ENCODE assay signal across 27 cellular contexts in genomic region chr3:64824281-64824980, GRCh38.
DNase-seq lines count a peak whose midpoint lies in the region; ATAC-seq, FAIRE-seq and TF ChIP-seq lines count a peak whose summit lies in the region.
"Had no signal": no experiment of that assay in that cellular context is flagged by ENCODE, and none has a peak within 500 bp of the region (broad histone marks: within the 10 kb centered on the region; RNA-seq: fewer than 3 reads in every experiment).

No MANE protein-coding gene starts in this region.

- H3K4me3 Mint-ChIP-seq in activated T-cell treated with anti-CD3 and anti-CD28 coated beads, Interleukin-2, amount 50 U/mL, for 72 hours = no peak overlapping the region
- H3K4me3 Mint-ChIP-seq: B cell, nephron progenitor cell, WTC11 had no signal

- POLR2A ChIA-PET in HepG2 (lab: Yijun Ruan, JAX) = no interaction called here

- H3K9ac ChIP-seq in liver (ENCODE audit: low read depth in 1 of 2, low read length in 2 of 2) (no peak overlapping the region), HepG2 (ENCODE audit: insufficient read depth, low read depth, low read length) (no peak overlapping the region)

- H4K20me1 ChIP-seq in HepG2 (ENCODE audit: insufficient read depth, low read length) = no peaks in the 10 kb centered on the region

- TF ChIP-seq EP300 in HepG2 (IDR thresholded peaks at IDR 0.05; ENCODE audit: low read depth in 2 of 2, low read length in 2 of 2) (no peak), HepG2 (CRISPR knock-in tag; IDR thresholded peaks at IDR 0.05; ENCODE audit: borderline replicate concordance) (no peak)

- H3K4me1 Mint-ChIP-seq in activated T-cell treated with anti-CD3 and anti-CD28 coated beads, Interleukin-2, amount 50 U/mL, for 72 hours (ENCODE audit: low read depth) = no peaks in the 10 kb centered on the region
- H3K4me1 Mint-ChIP-seq: B cell had no signal

- H3K36me3 Mint-ChIP-seq in activated T-cell treated with anti-CD3 and anti-CD28 coated beads, Interleukin-2, amount 50 U/mL, for 72 hours (ENCODE audit: insufficient read depth in 2 of 2) = no peaks in the 10 kb centered on the region
- H3K36me3 Mint-ChIP-seq: WTC11 had no signal

- intact Hi-C loops in HepG2 (cut with micrococcal nuclease; ENCODE audit: unreplicated experiment) = no loop called here

- no peaks in the 10 kb centered on the region for H3K27me3 Mint-ChIP-seq in activated T-cell treated with anti-CD3 and anti-CD28 coated beads, Interleukin-2, amount 50 U/mL, for 72 hours (ENCODE audit: low read depth)
- H3K27me3 Mint-ChIP-seq: B cell had no signal

- no peak for FAIRE-seq in HepG2 (lab: Jason Lieb, UNC)
- FAIRE-seq: GM12891, GM19239, keratinocyte had no signal

- H3K36me3 ChIP-seq in liver (ENCODE audit: control insufficient read depth in 4 of 4, insufficient read depth in 3 of 4, low read depth in 1 of 4, low read length in 3 of 4) (no peaks in the 10 kb centered on the region), HepG2 (replicated peaks in 1 of 2; ENCODE audit: control insufficient read depth in 1 of 2, insufficient read depth in 2 of 2, low read length in 2 of 2) (no peaks in the 10 kb centered on the region)
- H3K36me3 ChIP-seq: gastroesophageal sphincter, suprapubic skin had no signal

- TF ChIP-seq RAD21 in liver (IDR thresholded peaks at IDR 0.05) (peak; percentile 3 to 12), HepG2 (CRISPR knock-in tag; IDR thresholded peaks at IDR 0.05) (no peak)

- no peaks in the 10 kb centered on the region for H3K9me3 ChIP-seq in liver (ENCODE audit: control insufficient read depth in 4 of 4, low read length in 3 of 4)
- no peaks in the 10 kb centered on the region for H3K9me3 ChIP-seq in HepG2 (ENCODE audit: low read length)
- H3K9me3 ChIP-seq: gastroesophageal sphincter, suprapubic skin had no signal

- H3K4me3 ChIP-seq in liver (ENCODE audit: low read depth in 1 of 3, low read length in 3 of 3) = no peak overlapping the region
- no peak overlapping the region for H3K4me3 ChIP-seq in HepG2 (replicated peaks in 1 of 3; ENCODE audit: insufficient read depth in 1 of 3, low read depth in 2 of 3, low read length in 3 of 3)
- H3K4me3 ChIP-seq in fibroblast of villous mesenchyme (ENCODE audit: low read depth, low read length) = no peak overlapping the region
- H3K4me3 ChIP-seq: gastroesophageal sphincter, suprapubic skin had no signal

- H3K79me2 ChIP-seq in HepG2 (ENCODE audit: insufficient read depth, low read length) = no peaks in the 10 kb centered on the region

- DNase-seq in HepG2 (ENCODE audit: low spot score) (no peak), fibroblast of villous mesenchyme (ENCODE audit: low read depth) (peak; percentile 18), non-pigmented ciliary epithelial cell (ENCODE audit: low read depth) (peak; percentile 36), NCI-H1694 (lab: John Stamatoyannopoulos, UW) (no peak), kidney glomerular epithelial cell (lab: John Stamatoyannopoulos, UW) (no peak)
- no peak for DNase-seq in activated T-cell treated with anti-CD3 and anti-CD28 coated beads, Interleukin-2, amount 50 U/mL, for 72 hours
- DNase-seq: activated CD4-positive, alpha-beta T cell treated with anti-CD3 and anti-CD28 coated beads, Interleukin-2, amount 50 U/mL, for 48 hours; activated gamma-delta T cell; caudate nucleus; Karpas-422; midbrain; MV-4-11; NCI-H2171; NCI-H526 treated with DMSO at 0.1 percent for 48 hours; nephron progenitor cell; stimulated activated CD4-positive, alpha-beta T cell treated with anti-CD3 and anti-CD28 coated beads, Interleukin-1b, Interleukin-23, amount 100 ng/mL, for 48 hours; T-helper 9 cell had no signal

- no peak overlapping the region for H2AFZ ChIP-seq in HepG2 (ENCODE audit: low read length)

- BruUV-seq in HepG2 (replicated peaks; lab: Mats Ljungman, UMichigan) = no TSS peak

- H3K4me2 ChIP-seq in HepG2 (ENCODE audit: low read depth, low read length) = no peak overlapping the region

- no peak for TF ChIP-seq CTCF in liver (IDR thresholded peaks at IDR 0.05; ENCODE audit: low read depth, low read length, missing input control)
- TF ChIP-seq CTCF in HepG2 (CRISPR knock-in tag; IDR thresholded peaks at IDR 0.05) = no peak
- TF ChIP-seq CTCF in fibroblast of villous mesenchyme (IDR thresholded peaks at IDR 0.05; ENCODE audit: insufficient read depth, low read depth, low read length) = no peak

- peaks cover 0 to 5% of the 10 kb centered on the region in 2 donors for H3K9me3 Mint-ChIP-seq in activated T-cell treated with anti-CD3 and anti-CD28 coated beads, Interleukin-2, amount 50 U/mL, for 72 hours
- H3K9me3 Mint-ChIP-seq: nephron progenitor cell, WTC11 had no signal

- no peak for ATAC-seq in HepG2
- ATAC-seq in GM21576 (IDR thresholded peaks at IDR 0.05; ENCODE audit: unreplicated experiment) = no peak
- ATAC-seq in activated T-cell treated with anti-CD3 and anti-CD28 coated beads, Interleukin-2, amount 50 U/mL, for 72 hours (replicated peaks in 1 of 2) = no peak
- ATAC-seq: gastroesophageal sphincter, WTC11 had no signal

- no peak overlapping the region for H3K27ac Mint-ChIP-seq in activated T-cell treated with anti-CD3 and anti-CD28 coated beads, Interleukin-2, amount 50 U/mL, for 72 hours
- H3K27ac Mint-ChIP-seq: B cell, nephron progenitor cell, WTC11 had no signal

- H3K27ac ChIP-seq in liver (ENCODE audit: low read depth in 1 of 2, low read length in 2 of 2) = no peak overlapping the region
- no peak overlapping the region for H3K27ac ChIP-seq in HepG2 (ENCODE audit: extremely low read length, insufficient read depth, low read length)
- H3K27ac ChIP-seq: epithelial cell of prostate, gastroesophageal sphincter, suprapubic skin had no signal

- TF ChIP-seq POLR2A in HepG2 (IDR thresholded peaks at IDR 0.05; ENCODE audit: insufficient read depth in 1 of 2, low read depth in 2 of 2, low read length in 2 of 2) = no peak

- CTCF ChIA-PET in HepG2 (lab: Yijun Ruan, JAX; ENCODE audit: low intra/inter-chr PET ratio, low total read pairs) = no interaction called here

- in situ Hi-C loops in HepG2 (cut with HindIII; ENCODE audit: extremely low pct_ligation_motif_present, low pct_unique_long_range_greater_than_20kb) = no loop called here

- WGBS in liver = 81% methylated on average over 5 of the region's 5 CpGs
- 47% methylated on average over 5 of the region's 5 CpGs for WGBS in HepG2 (ENCODE audit: low lambda C conversion rate)

- H3K4me1 ChIP-seq in liver (ENCODE audit: control insufficient read depth in 4 of 4, insufficient read depth in 4 of 4, low read length in 3 of 4) (no peaks in the 10 kb centered on the region), HepG2 (ENCODE audit: insufficient read depth, low read length) (no peaks in the 10 kb centered on the region)
- H3K4me1 ChIP-seq: suprapubic skin had no signal

- no peaks in the 10 kb centered on the region for H3K27me3 ChIP-seq in liver (ENCODE audit: control insufficient read depth in 4 of 4, insufficient read depth in 4 of 4, low read length in 3 of 4)
- H3K27me3 ChIP-seq in HepG2 (ENCODE audit: control insufficient read depth in 1 of 2, insufficient read depth in 2 of 2, low read length in 2 of 2) = no peaks in the 10 kb centered on the region
- H3K27me3 ChIP-seq: gastroesophageal sphincter, suprapubic skin had no signal

TF ChIP-seq in liver, 16 proteins besides CTCF, POLR2A, EP300 and RAD21 (continues in another document):
- TF ChIP-seq ZBTB33 (IDR thresholded peaks at IDR 0.05) = no peak
- TF ChIP-seq TAF1 (conservative IDR thresholded peaks at IDR 0.05) = no peak
- TF ChIP-seq SP1 (IDR thresholded peaks at IDR 0.05) = no peak
- no peak for TF ChIP-seq MAX (IDR thresholded peaks at IDR 0.05)

TF ChIP-seq in HepG2, 621 proteins besides CTCF, POLR2A, EP300 and RAD21 (continues in another document):
- TF ChIP-seq BCL3 (CRISPR knock-in tag; IDR thresholded peaks at IDR 0.05) (no peak), ARNTL (CRISPR knock-in tag; IDR thresholded peaks at IDR 0.05) (no peak), CENPT (CRISPR knock-in tag; IDR thresholded peaks at IDR 0.05; ENCODE audit: low read depth) (no peak), ZNF691 (CRISPR knock-in tag; IDR thresholded peaks at IDR 0.05; ENCODE audit: borderline replicate concordance, low read depth) (no peak), ZBTB37 (CRISPR knock-in tag; IDR thresholded peaks at IDR 0.05) (no peak)

Comparison
In these comparisons a context has a peak if more than half of its experiments do, and no peak if none do; other contexts are left out.
1. DNase-seq: peak in fibroblast of villous mesenchyme (single experiment) and non-pigmented ciliary epithelial cell (single experiment); none in HepG2 (single experiment), NCI-H1694 (single experiment), kidney glomerular epithelial cell (single experiment) and activated T-cell treated with anti-CD3 and anti-CD28 coated beads, Interleukin-2, amount 50 U/mL, for 72 hours (0 of 2).